Comparison of ENCODE assay signal across 11 cellular contexts in genomic region chr14:87231336-87232026, GRCh38.
"Had no signal": no experiment of that assay in that cellular context is flagged by ENCODE, and none has a peak within 500 bp of the region (broad histone marks: within the 10 kb centered on the region; RNA-seq: fewer than 3 reads in every experiment).

No MANE protein-coding gene starts in this region.

- H3K9me3 ChIP-seq: left ventricle myocardium inferior, ovary, suprapubic skin had no signal

- H3K27ac ChIP-seq: left ventricle myocardium inferior, ovary, suprapubic skin had no signal

- H3K36me3 ChIP-seq: left ventricle myocardium inferior, ovary, suprapubic skin had no signal

- H3K4me1 ChIP-seq: left ventricle myocardium inferior, suprapubic skin had no signal

- H3K4me3 ChIP-seq: left ventricle myocardium inferior, ovary, suprapubic skin had no signal

- DNase-seq: activated CD4-positive, alpha-beta T cell treated with anti-CD3 and anti-CD28 coated beads for 48 hours; activated naive CD4-positive, alpha-beta T cell treated with anti-CD3 and anti-CD28 coated beads for 36 hours; cortex of kidney; effector CD8-positive, alpha-beta T cell; glutamatergic neuron; left ventricle myocardium inferior; ovary; stimulated activated CD4-positive, alpha-beta T cell treated with anti-CD3 and anti-CD28 coated beads, Interleukin-4, amount 100 ng/mL, for 1 hour; stimulated activated CD8-positive, alpha-beta memory T cell treated with anti-CD3 and anti-CD28 coated beads, Interleukin-4, amount 100 ng/mL, for 48 hours; stimulated activated naive CD8-positive, alpha-beta T cell treated with anti-CD3 and anti-CD28 coated beads, Interleukin-15, Interleukin-2, amounts not matched to agents 100 U/mL and 50 U/mL, for 24 hours had no signal

- H3K27me3 ChIP-seq: ovary, suprapubic skin had no signal

- ATAC-seq: stimulated activated naive CD8-positive, alpha-beta T cell treated with anti-CD3 and anti-CD28 coated beads, Interleukin-15, Interleukin-2, amounts not matched to agents 100 U/mL and 50 U/mL, for 24 hours had no signal
